ENCODE assay signal across 15 cellular contexts in genomic region chr11:45209480-45209879, GRCh38.
A peak's percentile ranks its signal among the peaks of the same experiment; 100 is the strongest.
DNase-seq lines count a peak whose midpoint lies in the region; ATAC-seq and TF ChIP-seq lines count a peak whose summit lies in the region.
"Had no signal": no experiment of that assay in that cellular context is flagged by ENCODE, and none has a peak within 500 bp of the region (broad histone marks: within the 10 kb centered on the region; RNA-seq: fewer than 3 reads in every experiment).

No MANE protein-coding gene starts in this region.

- H3K27ac ChIP-seq in layer of hippocampus (ENCODE audit: low read depth, low read length) (peak overlapping the region; percentile 77), sigmoid colon (peak overlapping the region; percentile 87 to 95 (median 88))
- H3K27ac ChIP-seq: VCaP had no signal

- no peak for TF ChIP-seq EP300 in sigmoid colon (IDR thresholded peaks at IDR 0.05)

- ATAC-seq in Right ventricle myocardium inferior (peak; percentile 0), HG02610 (IDR thresholded peaks at IDR 0.05; ENCODE audit: unreplicated experiment) (no peak), GM21723 (IDR thresholded peaks at IDR 0.05; ENCODE audit: unreplicated experiment) (no peak)
- ATAC-seq: GM12878 had no signal

- H3K9me3 ChIP-seq in sigmoid colon, result no peaks in the 10 kb centered on the region
- H3K9me3 ChIP-seq: HAP-1, SK-N-SH had no signal

- H3K36me3 ChIP-seq in sigmoid colon, result peaks cover 8 to 30% (median 21%) of the 10 kb centered on the region in 4 donors
- H3K36me3 ChIP-seq: HAP-1 had no signal

- TF ChIP-seq CTCF in sigmoid colon (IDR thresholded peaks at IDR 0.05), result no peak

- peak overlapping the region in 3 of 4 donors; percentile 7 to 29 (median 18) for H3K4me3 ChIP-seq in sigmoid colon
- H3K4me3 ChIP-seq: GM12878, HAP-1 had no signal

- H3K4me1 ChIP-seq in sigmoid colon, result peaks cover 0 to 47% (median 42%) of the 10 kb centered on the region in 4 donors

- DNase-seq in Right ventricle myocardium inferior (ENCODE audit: missing footprints) (no peak), cardiac septum (ENCODE audit: low spot score) (no peak), sigmoid colon (no peak), occipital lobe (lab: John Stamatoyannopoulos, UW) (no peak), NCI-H446 treated with DMSO at 0.1 percent for 48 hours (lab: John Stamatoyannopoulos, UW) (no peak)
- DNase-seq: naive B cell; NCI-H1694 treated with DMSO at 0.1 percent for 48 hours; stimulated activated CD4-positive, alpha-beta T cell treated with anti-CD3 and anti-CD28 coated beads, Interleukin-2, amount 100 ng/mL, for 48 hours had no signal

- TF ChIP-seq POLR2A in sigmoid colon (IDR thresholded peaks at IDR 0.05), result no peak

- intact Hi-C loops in Right ventricle myocardium inferior (cut with DNase I) (loop anchor here (2.0 kb wide), 1 partner anchor 123 kb away; no protein-coding TSS in a partner anchor), cardiac septum (cut with DNase I) (loop anchor here (2.0 kb wide), 1 partner anchor 27 kb away; no protein-coding TSS in a partner anchor), sigmoid colon (cut with DNase I) (loop anchor here (1.0 to 10.0 kb wide), 3 partner anchors 29 to 275 kb away; partner anchors contain the start of gene PRDM11)

- WGBS in sigmoid colon, 2 donors, result 72 to 83% methylated on average over 11 of the region's 11 CpGs

- H3K27me3 ChIP-seq in layer of hippocampus (ENCODE audit: control insufficient read depth, insufficient read depth, low read length) (no peaks in the 10 kb centered on the region), sigmoid colon (no peaks in the 10 kb centered on the region)
